In the genomic region with DNA sequence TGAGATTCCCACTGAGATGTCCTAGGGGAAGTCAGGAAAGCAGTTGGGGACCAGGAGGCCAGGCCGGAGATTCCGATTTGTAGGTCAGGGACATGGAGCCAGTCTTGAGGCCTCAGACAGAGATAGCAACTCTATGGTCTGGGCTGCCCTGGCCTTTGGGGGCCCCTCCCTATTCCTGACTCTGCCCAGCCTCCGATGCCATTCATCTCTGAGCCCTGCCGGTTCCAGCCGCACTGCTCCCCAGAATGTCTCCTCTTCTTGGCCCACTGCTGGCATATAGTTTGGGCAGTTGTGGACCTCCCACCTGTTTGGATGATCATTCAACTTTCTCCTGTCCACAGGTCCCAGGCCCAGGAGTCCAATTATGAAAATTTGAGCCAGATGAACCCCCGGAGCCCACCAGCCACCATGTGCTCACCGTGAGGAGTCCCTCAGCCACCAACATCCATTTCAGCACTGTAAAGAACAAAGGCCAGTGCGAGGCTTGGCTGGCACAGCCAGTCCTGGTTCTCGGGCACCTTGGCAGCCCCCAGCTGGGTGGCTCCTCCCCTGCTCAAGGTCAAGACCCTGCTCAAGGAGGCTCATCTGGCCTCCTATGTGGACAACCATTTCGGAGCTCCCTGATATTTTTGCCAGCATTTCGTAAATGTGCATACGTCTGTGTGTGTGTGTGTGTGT, we compare ENCODE assay signal across 25 cellular contexts. TPM values are rescaled to one million over a fixed set of nuclear protein-coding genes. Genes with fewer than 3 reads are reported as not detected.
"Had no signal": no experiment of that assay in that cellular context is flagged by ENCODE, and none has a peak within 500 bp of the region (broad histone marks: within the 10 kb centered on the region; RNA-seq: fewer than 3 reads in every experiment).

No MANE protein-coding gene starts in this region.

- H3K4me2 ChIP-seq: neural progenitor cell, smooth muscle cell had no signal

- H3K27ac ChIP-seq: left ventricle myocardium inferior, neural progenitor cell, neutrophil, ovary, right atrium auricular region, right lobe of liver, stomach, testis, thyroid gland, transverse colon, upper lobe of left lung, vagina had no signal

- H3K9ac ChIP-seq: neural progenitor cell had no signal

- DNase-seq: islet precursor cell; left ventricle myocardium inferior; naive thymus-derived CD8-positive, alpha-beta T cell; occipital lobe; ovary; right lobe of liver; stimulated activated CD4-positive, alpha-beta T cell treated with anti-CD3 and anti-CD28 coated beads, Interleukin-12 subunit alpha, Interleukin-12 subunit beta, amount 100 ng/mL, for 4 hours; stimulated activated CD4-positive, alpha-beta T cell treated with anti-CD3 and anti-CD28 coated beads, Interleukin-15, amount 100 ng/mL, for 24 hours; stimulated activated CD4-positive, alpha-beta T cell treated with anti-CD3 and anti-CD28 coated beads, Interleukin-2, amount 100 ng/mL, for 24 hours; stimulated activated CD4-positive, alpha-beta T cell treated with anti-CD3 and anti-CD28 coated beads, Interleukin-4, amount 100 ng/mL, for 1 hour; stimulated activated naive B cell treated with anti-CD40 and anti-IgM and Interleukin-4, amounts not matched to agents 10 μg/mL and 1 μg/mL and 100 μg/mL, for 72 hours; stimulated activated naive CD8-positive, alpha-beta T cell treated with anti-CD3 and anti-CD28 coated beads, Interleukin-15, Interleukin-2, amounts not matched to agents 100 U/mL and 50 U/mL, for 24 hours; stomach; testis; thyroid gland; transverse colon; upper lobe of left lung had no signal

- H3K4me3 ChIP-seq: left ventricle myocardium inferior, lung, neural progenitor cell, ovary, right atrium auricular region, right lobe of liver, smooth muscle cell, stomach, testis, thyroid gland, transverse colon, upper lobe of left lung, vagina had no signal

- H3K27me3 ChIP-seq: ovary, right atrium auricular region, right lobe of liver, testis, thyroid gland had no signal

- ATAC-seq: naive thymus-derived CD8-positive, alpha-beta T cell; right lobe of liver; stimulated activated naive B cell treated with anti-CD40 and anti-IgM and Interleukin-4, amounts not matched to agents 10 μg/mL and 1 μg/mL and 100 μg/mL, for 72 hours; stimulated activated naive CD8-positive, alpha-beta T cell treated with anti-CD3 and anti-CD28 coated beads, Interleukin-15, Interleukin-2, amounts not matched to agents 100 U/mL and 50 U/mL, for 24 hours had no signal

- H3K36me3 ChIP-seq: left ventricle myocardium inferior, neural progenitor cell, neutrophil, ovary, right atrium auricular region, right lobe of liver, stomach, thyroid gland, transverse colon, upper lobe of left lung, vagina had no signal

- H2AFZ ChIP-seq: neural progenitor cell had no signal

- H3K9me3 ChIP-seq: left ventricle myocardium inferior, neutrophil, ovary, right atrium auricular region, right lobe of liver, stomach, testis, thyroid gland, transverse colon, upper lobe of left lung, vagina had no signal

RNA-seq across cellular contexts. Expression of a gene that starts 16.4 kb away (rescaled TPM):
- total RNA-seq: naive thymus-derived CD8-positive, alpha-beta T cell; occipital lobe; progenitor cell of endocrine pancreas; skeletal muscle tissue; transverse colon; vagina had no signal
- polyA plus RNA-seq: naive thymus-derived CD8-positive, alpha-beta T cell had no signal
